Comparison of ENCODE assay signal across 8 cellular contexts in genomic region chr7:134992626-134993179, GRCh38. TPM values are rescaled to one million over a fixed set of nuclear protein-coding genes. Genes with fewer than 3 reads are reported as not detected.
DNase-seq lines count a peak whose midpoint lies in the region; ATAC-seq and TF ChIP-seq lines count a peak whose summit lies in the region.

No MANE protein-coding gene starts in this region.

- intact Hi-C loops in CD8-positive, alpha-beta T cell (cut with DNase I, micrococcal nuclease): no loop called here
- intact Hi-C loops in esophagus muscularis mucosa (cut with DNase I): no loop called here
- intact Hi-C loops in left colon (cut with DNase I, micrococcal nuclease): loop anchor here in 1 of 2 donors (5.0 kb wide), 1 partner anchor 175 kb away; no protein-coding TSS in a partner anchor

- POLR2A ChIA-PET in CD8-positive, alpha-beta T cell (lab: Charles Lee): interaction anchor here (0.9 to 2.7 kb wide), 4 partner anchors 155 to 346 kb away, joined by 3 to 19 read pairs (median 7); partner anchors contain the start of genes BPGM, CYREN, TMEM140 and WDR91

- CTCF ChIA-PET in CD8-positive, alpha-beta T cell (lab: Charles Lee): interaction anchor here (0.9 to 1.8 kb wide), 4 partner anchors 9 to 186 kb away, joined by 3 to 7 read pairs (median 4); partner anchors contain the start of gene TMEM140

- H3K36me3 Mint-ChIP-seq in CD8-positive, alpha-beta T cell: peaks cover 22% of the 10 kb centered on the region

- WGBS in esophagus muscularis mucosa: 61% methylated on average over 6 of the region's 6 CpGs

- no peaks in the 10 kb centered on the region for H3K27me3 Mint-ChIP-seq in CD8-positive, alpha-beta T cell (ENCODE audit: low read depth)

- H3K27me3 ChIP-seq in CD8-positive, alpha-beta T cell (ENCODE audit: insufficient read depth, low read length): no peaks in the 10 kb centered on the region
- H3K27me3 ChIP-seq in esophagus muscularis mucosa (no peaks in the 10 kb centered on the region), thoracic aorta (replicated peaks; ENCODE audit: insufficient read depth) (no peaks in the 10 kb centered on the region)

- peak in 3 of 7 experiments; percentile 13 to 48 (median 40) for DNase-seq in CD8-positive, alpha-beta T cell
- DNase-seq in esophagus muscularis mucosa (ENCODE audit: extremely low spot score): no peak
- DNase-seq in thoracic aorta (ENCODE audit: low spot score): no peak
- DNase-seq in COLO829 (ENCODE audit: low spot score): no peak
- no peak for DNase-seq in NCI-H2081 (lab: John Stamatoyannopoulos, UW)
- no peak for DNase-seq in left colon

- no peaks in the 10 kb centered on the region for H3K9me3 Mint-ChIP-seq in CD8-positive, alpha-beta T cell

- H3K27ac ChIP-seq in CD8-positive, alpha-beta T cell (ENCODE audit: low read depth, low read length): peak overlapping the region; percentile 49
- H3K27ac ChIP-seq in esophagus muscularis mucosa (replicated peaks in 1 of 4): peak overlapping the region; percentile 34 to 60 (median 44)
- H3K27ac ChIP-seq in thoracic aorta: peak overlapping the region; percentile 24 to 52

- no peak for TF ChIP-seq EP300 in esophagus muscularis mucosa (IDR thresholded peaks at IDR 0.05)

- no peaks in the 10 kb centered on the region for H3K9me3 ChIP-seq in CD8-positive, alpha-beta T cell (ENCODE audit: low read length)
- H3K9me3 ChIP-seq in esophagus muscularis mucosa (no peaks in the 10 kb centered on the region), thoracic aorta (no peaks in the 10 kb centered on the region)

- no peaks in the 10 kb centered on the region for H3K36me3 ChIP-seq in CD8-positive, alpha-beta T cell (ENCODE audit: insufficient read depth, low read length)
- H3K36me3 ChIP-seq in esophagus muscularis mucosa (peaks cover 0 to 41% (median 15%) of the 10 kb centered on the region in 4 donors), thoracic aorta (no peaks in the 10 kb centered on the region)

- H3K4me3 ChIP-seq in CD8-positive, alpha-beta T cell (ENCODE audit: low read depth, low read length): peak overlapping the region; percentile 11
- H3K4me3 ChIP-seq in esophagus muscularis mucosa (no peak overlapping the region), thoracic aorta (peak overlapping the region; percentile 1)

- peak; percentile 58 for ATAC-seq in CD8-positive, alpha-beta T cell
- peak; percentile 70 for ATAC-seq in GM19455 (IDR thresholded peaks at IDR 0.05; ENCODE audit: unreplicated experiment)
- peak; percentile 68 for ATAC-seq in HG03520 (IDR thresholded peaks at IDR 0.05; ENCODE audit: unreplicated experiment)
- peak; percentile 75 for ATAC-seq in thoracic aorta (ENCODE audit: insufficient number of reproducible peaks, low FRiP score, low read depth)
- no peak for ATAC-seq in left colon

- H3K4me1 ChIP-seq in CD8-positive, alpha-beta T cell (ENCODE audit: insufficient read depth, low read length): peaks cover 83% of the 10 kb centered on the region
- H3K4me1 ChIP-seq in esophagus muscularis mucosa (peaks cover 0 to 83% (median 73%) of the 10 kb centered on the region in 4 donors), thoracic aorta (ENCODE audit: control insufficient read depth in 1 of 2, low read depth in 2 of 2) (peaks cover 21 to 72% of the 10 kb centered on the region in 2 donors)

- no peak for TF ChIP-seq POLR2A in esophagus muscularis mucosa (IDR thresholded peaks at IDR 0.05; ENCODE audit: low read depth)

- H3K4me1 Mint-ChIP-seq in CD8-positive, alpha-beta T cell (ENCODE audit: low read depth): peaks cover 81% of the 10 kb centered on the region

- H3K27ac Mint-ChIP-seq in CD8-positive, alpha-beta T cell: peak overlapping the region; percentile 91

- peak overlapping the region; percentile 59 for H3K4me3 Mint-ChIP-seq in CD8-positive, alpha-beta T cell

- TF ChIP-seq CTCF in CD8-positive, alpha-beta T cell (IDR thresholded peaks at IDR 0.05): no peak
- TF ChIP-seq CTCF in esophagus muscularis mucosa (IDR thresholded peaks at IDR 0.05): no peak
- no peak for TF ChIP-seq CTCF in thoracic aorta (IDR thresholded peaks at IDR 0.05)

RNA-seq across cellular contexts. Expression of gene AGBL3, which starts 6.4 kb away (rescaled TPM):
- 1 to 10 TPM; 2.7 to 2.8 TPM for total RNA-seq in CD8-positive, alpha-beta T cell
- total RNA-seq in esophagus muscularis mucosa (1 to 10 TPM in 3 of 4 donors, under 1 TPM in 1; 0.66 to 3.3 (median 1.7) TPM), thoracic aorta (under 1 TPM; 0.28 to 0.54 TPM), left colon (under 1 TPM; 0.64 to 0.78 TPM)

Comparison
In these comparisons a context has a peak if more than half of its experiments do, and no peak if none do; other contexts are left out.
1. H3K4me3 ChIP-seq: peak in CD8-positive, alpha-beta T cell (single experiment) and thoracic aorta (single experiment); none in esophagus muscularis mucosa (0 of 4).
2. Peak in every context shown above with its lines, with median percentiles within 50 percentile points of each other: H3K27ac ChIP-seq.